ENCODE assay signal across 8 cellular contexts in the genomic region with DNA sequence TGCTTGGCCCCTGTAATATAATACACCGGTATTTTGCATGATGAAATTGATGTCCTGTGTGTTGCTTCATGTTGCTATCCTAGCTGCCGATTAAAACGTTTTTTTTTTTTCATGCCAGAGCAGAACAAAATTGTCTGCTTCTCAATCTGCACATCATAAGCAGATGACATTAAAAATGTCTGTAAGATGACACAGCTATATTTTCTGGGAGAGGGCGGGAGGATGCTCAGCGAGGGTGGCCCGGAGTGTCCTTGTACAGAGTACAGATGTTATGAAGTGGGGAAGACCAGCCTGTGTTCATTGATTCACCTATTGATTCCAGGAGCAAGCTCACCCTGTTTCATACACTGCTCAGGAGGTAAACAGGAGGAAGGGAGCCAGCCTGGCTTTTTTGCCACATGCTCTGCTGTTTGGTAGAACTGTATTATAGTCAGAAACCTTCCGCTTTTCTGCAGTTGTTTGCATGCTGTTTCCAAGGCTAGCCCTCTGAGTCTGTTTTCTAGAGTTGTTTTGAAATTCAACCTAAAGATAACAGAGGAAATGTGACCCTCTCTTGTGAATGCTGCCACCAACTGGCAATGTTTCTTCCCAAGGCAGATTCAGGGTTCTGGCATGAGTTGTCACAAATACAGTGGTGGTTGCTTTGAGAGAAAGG. TPM values are rescaled to one million over a fixed set of nuclear protein-coding genes. Genes with fewer than 3 reads are reported as not detected.
DNase-seq lines count a peak whose midpoint lies in the region; ATAC-seq and TF ChIP-seq lines count a peak whose summit lies in the region.

No MANE protein-coding gene starts in this region.

- peaks cover 23% of the 10 kb centered on the region for H3K27me3 Mint-ChIP-seq in activated T-helper 2 cell treated with anti-CD3 and anti-CD28 coated beads, Interferon-gamma antibody, Interleukin-2, Interleukin-4, amounts not matched to agents 10 μg/mL and 5 μg/mL and 100 μg/mL, durations not matched to agents 14 hours and 24 hours and 36 hours (ENCODE audit: low read depth)

- H3K4me3 Mint-ChIP-seq in activated T-helper 2 cell treated with anti-CD3 and anti-CD28 coated beads, Interferon-gamma antibody, Interleukin-2, Interleukin-4, amounts not matched to agents 10 μg/mL and 5 μg/mL and 100 μg/mL, durations not matched to agents 14 hours and 24 hours and 36 hours (ENCODE audit: low read depth) = peak overlapping the region; percentile 41

- intact Hi-C loops in activated T-helper 2 cell treated with anti-CD3 and anti-CD28 coated beads, Interferon-gamma antibody, Interleukin-2, Interleukin-4, amounts not matched to agents 10 μg/mL and 5 μg/mL and 100 μg/mL, durations not matched to agents 14 hours and 24 hours and 36 hours (cut with micrococcal nuclease) = loop anchor here (5.0 to 10.0 kb wide), 3 partner anchors 216 to 829 kb away; no protein-coding TSS in a partner anchor

- no peaks in the 10 kb centered on the region for H3K36me3 Mint-ChIP-seq in activated T-helper 2 cell treated with anti-CD3 and anti-CD28 coated beads, Interferon-gamma antibody, Interleukin-2, Interleukin-4, amounts not matched to agents 10 μg/mL and 5 μg/mL and 100 μg/mL, durations not matched to agents 14 hours and 24 hours and 36 hours (ENCODE audit: low read depth)

- ATAC-seq in HG03095 (IDR thresholded peaks at IDR 0.05; ENCODE audit: unreplicated experiment) = no peak

- TF ChIP-seq CTCF in AG09319 (IDR thresholded peaks at IDR 0.05; ENCODE audit: low read depth, low read length) (peak; percentile 52), GM12874 (IDR thresholded peaks at IDR 0.05; ENCODE audit: insufficient read depth, low read depth, low read length) (peak; percentile 30; the same call in 1 of the 2 replicates)

- DNase-seq in AG09319 (ENCODE audit: extremely low read depth, low read depth) = no peak
- peak; percentile 63 for DNase-seq in NCI-H345 (lab: John Stamatoyannopoulos, UW)
- peak; percentile 30 for DNase-seq in activated T-helper 2 cell treated with anti-CD3 and anti-CD28 coated beads, Interferon-gamma antibody, Interleukin-2, Interleukin-4, amounts not matched to agents 10 μg/mL and 5 μg/mL and 100 μg/mL, durations not matched to agents 14 hours and 24 hours and 36 hours (ENCODE audit: low spot score)
- peak; percentile 30 for DNase-seq in kidney tubule cell (ENCODE audit: low spot score)
- no peak for DNase-seq in HuH-7.5 (ENCODE audit: low spot score)
- no peak for DNase-seq in activated CD8-positive, alpha-beta memory T cell treated with anti-CD3 and anti-CD28 coated beads for 24 hours

- H3K9me3 Mint-ChIP-seq in activated T-helper 2 cell treated with anti-CD3 and anti-CD28 coated beads, Interferon-gamma antibody, Interleukin-2, Interleukin-4, amounts not matched to agents 10 μg/mL and 5 μg/mL and 100 μg/mL, durations not matched to agents 14 hours and 24 hours and 36 hours = no peaks in the 10 kb centered on the region

- peak overlapping the region; percentile 60 for H3K27ac Mint-ChIP-seq in activated T-helper 2 cell treated with anti-CD3 and anti-CD28 coated beads, Interferon-gamma antibody, Interleukin-2, Interleukin-4, amounts not matched to agents 10 μg/mL and 5 μg/mL and 100 μg/mL, durations not matched to agents 14 hours and 24 hours and 36 hours

- H3K4me1 Mint-ChIP-seq in activated T-helper 2 cell treated with anti-CD3 and anti-CD28 coated beads, Interferon-gamma antibody, Interleukin-2, Interleukin-4, amounts not matched to agents 10 μg/mL and 5 μg/mL and 100 μg/mL, durations not matched to agents 14 hours and 24 hours and 36 hours (ENCODE audit: low read depth) = peaks cover 63% of the 10 kb centered on the region

RNA-seq across cellular contexts. Expression of gene IRS2, which starts 4.7 kb away (rescaled TPM):
- 5.0 and 5.5 TPM in 2 replicates for total RNA-seq in activated T-helper 2 cell treated with anti-CD3 and anti-CD28 coated beads, Interferon-gamma antibody, Interleukin-2, Interleukin-4, amounts not matched to agents 10 μg/mL and 5 μg/mL and 100 μg/mL, durations not matched to agents 14 hours and 24 hours and 36 hours

Comparison
In these comparisons a context has a peak if more than half of its experiments do, and no peak if none do; other contexts are left out.
1. DNase-seq: peak in NCI-H345 (single experiment), activated T-helper 2 cell treated with anti-CD3 and anti-CD28 coated beads, Interferon-gamma antibody, Interleukin-2, Interleukin-4, amounts not matched to agents 10 μg/mL and 5 μg/mL and 100 μg/mL, durations not matched to agents 14 hours and 24 hours and 36 hours (single experiment) and kidney tubule cell (single experiment); none in AG09319 (single experiment), HuH-7.5 (single experiment) and activated CD8-positive, alpha-beta memory T cell treated with anti-CD3 and anti-CD28 coated beads for 24 hours (single experiment).